In the genomic region with DNA sequence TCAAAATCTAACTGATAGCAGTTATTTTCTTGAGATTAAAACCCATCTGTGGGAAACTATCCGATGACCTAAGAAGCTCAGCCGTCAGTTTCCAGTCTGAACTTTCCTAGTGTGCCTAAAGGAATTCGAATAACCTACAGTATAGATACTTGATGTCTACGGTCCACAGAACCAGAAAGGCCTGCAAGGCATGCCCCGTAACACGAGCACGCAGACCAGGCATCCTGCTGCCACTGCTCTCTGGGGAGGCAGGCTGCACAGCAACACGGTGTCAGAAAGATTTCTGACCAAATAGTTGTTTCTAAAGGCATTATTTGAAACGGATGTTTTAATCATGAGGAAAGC, we compare ENCODE assay signal across 12 cellular contexts. TPM values are rescaled to one million over a fixed set of nuclear protein-coding genes. Genes with fewer than 3 reads are reported as not detected.
A peak's percentile ranks its signal among the peaks of the same experiment; 100 is the strongest.
DNase-seq lines count a peak whose midpoint lies in the region; ATAC-seq and TF ChIP-seq lines count a peak whose summit lies in the region.
"Had no signal": no experiment of that assay in that cellular context is flagged by ENCODE, and none has a peak within 500 bp of the region (broad histone marks: within the 10 kb centered on the region; RNA-seq: fewer than 3 reads in every experiment).

No MANE protein-coding gene starts in this region.

- H3K36me3 ChIP-seq in A673 (ENCODE audit: insufficient read depth, low read length, poor library complexity, severe bottlenecking): peaks cover 37% of the 10 kb centered on the region
- H3K36me3 ChIP-seq in CD4-positive, alpha-beta memory T cell (ENCODE audit: insufficient read depth, low read length): peaks cover 13% of the 10 kb centered on the region

- no peak for TF ChIP-seq CTCF in A673 (conservative IDR thresholded peaks at IDR 0.05; ENCODE audit: low read depth, low read length)
- no peak for TF ChIP-seq CTCF in VCaP (conservative IDR thresholded peaks at IDR 0.05)

- H3K27me3 Mint-ChIP-seq in CD4-positive, alpha-beta memory T cell: no peaks in the 10 kb centered on the region
- H3K27me3 Mint-ChIP-seq in immature natural killer cell (ENCODE audit: low read depth in 3 of 3): peaks cover 0 to 2% (median 0%) of the 10 kb centered on the region in 3 donors

- H3K27me3 ChIP-seq in A673 (replicated peaks; ENCODE audit: insufficient read depth, low read depth, low read length, poor library complexity): no peaks in the 10 kb centered on the region
- H3K27me3 ChIP-seq in CD4-positive, alpha-beta memory T cell (ENCODE audit: insufficient read depth, low read length): no peaks in the 10 kb centered on the region

- peak; percentile 61 for DNase-seq in A673 (ENCODE audit: low spot score)
- DNase-seq in CD4-positive, alpha-beta memory T cell: no peak
- peak; percentile 24 for DNase-seq in left kidney (ENCODE audit: low read depth, low spot score)
- DNase-seq in immature natural killer cell: no peak
- no peak for DNase-seq in globus pallidus (ENCODE audit: low spot score)
- DNase-seq: foreskin melanocyte, NCI-H1417 treated with DMSO at 0.1 percent for 48 hours, right cardiac atrium had no signal

- peak overlapping the region; percentile 63 for H3K27ac ChIP-seq in A673 (ENCODE audit: low read depth, low read length, poor library complexity, severe bottlenecking)
- H3K27ac ChIP-seq in CD4-positive, alpha-beta memory T cell (ENCODE audit: low read depth, low read length): no peak overlapping the region
- peak overlapping the region; percentile 94 for H3K27ac ChIP-seq in VCaP

- H3K4me3 Mint-ChIP-seq in CD4-positive, alpha-beta memory T cell: no peak overlapping the region
- no peak overlapping the region for H3K4me3 Mint-ChIP-seq in immature natural killer cell
- H3K4me3 Mint-ChIP-seq: CD8-positive, alpha-beta memory T cell had no signal

- ATAC-seq in GM21515 (IDR thresholded peaks at IDR 0.05; ENCODE audit: unreplicated experiment) (no peak), GM18502 (IDR thresholded peaks at IDR 0.05; ENCODE audit: poor library complexity, unreplicated experiment) (no peak)

- intact Hi-C loops in A673 (cut with micrococcal nuclease; ENCODE audit: unreplicated experiment): no loop called here
- intact Hi-C loops in CD4-positive, alpha-beta memory T cell (cut with micrococcal nuclease): loop anchor here (10.0 kb wide), 1 partner anchor 58 kb away; no protein-coding TSS in a partner anchor

- H3K9me3 Mint-ChIP-seq in CD4-positive, alpha-beta memory T cell: no peaks in the 10 kb centered on the region
- H3K9me3 Mint-ChIP-seq in immature natural killer cell: no peaks in the 10 kb centered on the region
- H3K9me3 Mint-ChIP-seq: CD8-positive, alpha-beta memory T cell had no signal

- H3K4me3 ChIP-seq in A673 (ENCODE audit: low read depth, low read length, poor library complexity, severe bottlenecking): no peak overlapping the region
- H3K4me3 ChIP-seq in CD4-positive, alpha-beta memory T cell (ENCODE audit: low read length in 2 of 2): no peak overlapping the region

- CTCF ChIA-PET in A673 (lab: Charles Lee): interaction anchor here (1.5 kb wide), 1 partner anchor 81 kb away, joined by 4 read pairs; no protein-coding TSS in a partner anchor
- CTCF ChIA-PET in CD4-positive, alpha-beta memory T cell (lab: Charles Lee; ENCODE audit: partially characterized antibody): no interaction called here

- H3K27ac Mint-ChIP-seq in CD4-positive, alpha-beta memory T cell: peak overlapping the region in 4 of 7 donors; percentile 58 to 81 (median 64)
- H3K27ac Mint-ChIP-seq in immature natural killer cell: peak overlapping the region in 1 of 6 donors; percentile 34

- POLR2A ChIA-PET in A673 (lab: Charles Lee; ENCODE audit: low non-redundant PET): no interaction called here
- POLR2A ChIA-PET in CD4-positive, alpha-beta memory T cell (lab: Charles Lee; ENCODE audit: partially characterized antibody): interaction anchor here (0.6 to 1.5 kb wide), 2 partner anchors 10 to 12 kb away, joined by 3 to 4 read pairs; no protein-coding TSS in a partner anchor

- no TSS peak for BruUV-seq in A673 (replicated peaks; lab: Mats Ljungman, UMichigan)

- H3K4me1 ChIP-seq in A673 (ENCODE audit: insufficient read depth, low read length, poor library complexity, severe bottlenecking): peaks cover 26% of the 10 kb centered on the region
- H3K4me1 ChIP-seq in CD4-positive, alpha-beta memory T cell (ENCODE audit: insufficient read depth, low read length): peaks cover 18% of the 10 kb centered on the region

- H3K9me3 ChIP-seq in A673 (ENCODE audit: low read depth, low read length, poor library complexity, severe bottlenecking): no peaks in the 10 kb centered on the region
- H3K9me3 ChIP-seq in CD4-positive, alpha-beta memory T cell (ENCODE audit: control insufficient read depth in 1 of 2, low read length in 2 of 2): no peaks in the 10 kb centered on the region

- peaks cover 21 to 40% (median 34%) of the 10 kb centered on the region in 4 donors for H3K4me1 Mint-ChIP-seq in CD4-positive, alpha-beta memory T cell
- peaks cover 18 to 50% of the 10 kb centered on the region in 2 donors for H3K4me1 Mint-ChIP-seq in immature natural killer cell

- H3K36me3 Mint-ChIP-seq in CD4-positive, alpha-beta memory T cell: peaks cover 17 to 39% of the 10 kb centered on the region in 2 donors
- H3K36me3 Mint-ChIP-seq in immature natural killer cell: peaks cover 4 to 8% (median 5%) of the 10 kb centered on the region in 3 donors

RNA-seq across cellular contexts. Expression of a gene that starts 48.8 kb away (rescaled TPM):
- 81.3 and 86.2 TPM in 2 replicates for total RNA-seq in A673 (2021)
- total RNA-seq in CD4-positive, alpha-beta memory T cell: 10 to 100 TPM; 48.9 to 56.0 TPM
- 10 to 100 TPM; 21.0 to 28.1 TPM for polyA plus RNA-seq in CD4-positive, alpha-beta memory T cell
- polyA plus RNA-seq in immature natural killer cell: 10 to 100 TPM; 30.9 to 53.3 (median 37.3) TPM

Comparison
In these comparisons a context has a peak if more than half of its experiments do, and no peak if none do; other contexts are left out.
1. DNase-seq: peak in A673 (single experiment) and left kidney (single experiment); none in CD4-positive, alpha-beta memory T cell (0 of 5), immature natural killer cell (0 of 3) and globus pallidus (single experiment).